1 cellular context compared by ENCODE assay signal in genomic region chr2:70747284-70747683, GRCh38.
TF ChIP-seq lines count a peak whose summit lies in the region.

No MANE protein-coding gene starts in this region.

TF ChIP-seq in HepG2, 621 proteins besides CTCF, POLR2A, EP300 and RAD21 (continued from another document):
- peak; percentile 100 for TF ChIP-seq MNT (IDR thresholded peaks at IDR 0.05)
TF ChIP-seq in HepG2: peak in this region for 2.
